32 cellular contexts compared by ENCODE assay signal in the genomic region with DNA sequence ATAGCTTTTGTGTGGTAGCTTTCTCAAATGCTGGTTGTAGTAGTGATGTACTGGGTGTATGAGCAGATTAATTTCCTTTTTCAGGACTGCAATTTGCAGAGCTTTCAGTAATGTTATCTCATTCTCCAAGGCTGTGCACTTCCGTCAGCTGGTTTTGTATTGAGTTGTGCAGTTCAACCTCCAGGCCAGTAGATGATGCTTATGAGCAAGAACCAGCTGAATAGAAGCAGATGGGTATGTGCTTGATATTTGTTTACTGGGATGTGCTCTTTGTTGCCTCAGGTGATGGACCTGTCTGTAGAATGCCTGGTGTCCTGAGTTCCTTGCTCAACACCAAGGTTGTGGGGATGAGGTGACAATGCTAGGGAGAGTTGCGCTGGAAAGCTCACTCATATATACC.
A peak's percentile ranks its signal among the peaks of the same experiment; 100 is the strongest.
DNase-seq lines count a peak whose midpoint lies in the region; ATAC-seq, FAIRE-seq and TF ChIP-seq lines count a peak whose summit lies in the region.
"Had no signal": no experiment of that assay in that cellular context is flagged by ENCODE, and none has a peak within 500 bp of the region (broad histone marks: within the 10 kb centered on the region; RNA-seq: fewer than 3 reads in every experiment).

No MANE protein-coding gene starts in this region.

- POLR2A ChIA-PET in A673 (lab: Charles Lee; ENCODE audit: low non-redundant PET) (no interaction called here), GM12878 (lab: Charles Lee) (interaction anchor here (0.6 kb wide), 1 partner anchor 20 kb away, joined by 3 read pairs; no protein-coding TSS in a partner anchor)
- POLR2A ChIA-PET in activated CD4-positive, alpha-beta T cell treated with anti-CD3 and anti-CD28 coated beads for 36 hours (lab: Charles Lee) = no interaction called here

- H3K4me1 ChIP-seq in A673 (ENCODE audit: insufficient read depth, low read length, poor library complexity, severe bottlenecking) = no peaks in the 10 kb centered on the region
- no peaks in the 10 kb centered on the region for H3K4me1 ChIP-seq in GM12878 (ENCODE audit: control insufficient read depth, insufficient read depth, low read length)
- H3K4me1 ChIP-seq in gastroesophageal sphincter = no peaks in the 10 kb centered on the region
- H3K4me1 ChIP-seq: heart left ventricle, spleen, tibial artery had no signal

- no TSS peak for BruUV-seq in A673 (replicated peaks; lab: Mats Ljungman, UMichigan)
- BruUV-seq in GM12878 (replicated peaks; lab: Mats Ljungman, UMichigan) = no TSS peak

- H3K4me3 ChIP-seq in A673 (ENCODE audit: low read depth, low read length, poor library complexity, severe bottlenecking) = no peak overlapping the region
- no peak overlapping the region for H3K4me3 ChIP-seq in GM12878
- H3K4me3 ChIP-seq in gastroesophageal sphincter = no peak overlapping the region
- H3K4me3 ChIP-seq: heart left ventricle, spleen, tibial artery had no signal

- no peaks in the 10 kb centered on the region for H3K36me3 Mint-ChIP-seq in activated CD4-positive, alpha-beta T cell treated with anti-CD3 and anti-CD28 coated beads for 36 hours (ENCODE audit: low read depth)
- H3K36me3 Mint-ChIP-seq: natural killer cell had no signal

- H3K4me1 Mint-ChIP-seq in activated CD4-positive, alpha-beta T cell treated with anti-CD3 and anti-CD28 coated beads for 36 hours = no peaks in the 10 kb centered on the region
- H3K4me1 Mint-ChIP-seq: natural killer cell had no signal

- DNase-seq in A673 (ENCODE audit: low spot score) = peak; percentile 9
- no peak for DNase-seq in HTR-8/SVneo (ENCODE audit: insufficient read length, low spot score)
- DNase-seq in GM12878 (ENCODE audit: low read depth, low spot score) = no peak
- DNase-seq in activated CD4-positive, alpha-beta T cell treated with anti-CD3 and anti-CD28 coated beads for 36 hours = no peak
- no peak for DNase-seq in GDM1 (lab: John Stamatoyannopoulos, UW)
- DNase-seq in germinal center (ENCODE audit: low spot score) = no peak
- DNase-seq: activated CD4-positive, alpha-beta T cell treated with anti-CD3 and anti-CD28 coated beads for 4 hours; activated naive CD4-positive, alpha-beta T cell treated with anti-CD3 and anti-CD28 coated beads, Interleukin-2, amount 50 U/mL, for 16 hours; anterior cingulate cortex; H7; heart left ventricle; KG1; left colon; mesenchymal stem cell; natural killer cell; NCI-H1048; NCI-H2029; NCI-H226; NCI-H748 treated with DMSO at 0.1 percent for 48 hours; PC-3; retina; SHP77 treated with DMSO at 0.1 percent for 48 hours; spleen; stimulated activated CD4-positive, alpha-beta T cell treated with anti-CD3 and anti-CD28 coated beads, Interleukin-4, amount 100 ng/mL, for 24 hours; T-helper 1 cell; tibial artery had no signal

- H3K27ac Mint-ChIP-seq in activated CD4-positive, alpha-beta T cell treated with anti-CD3 and anti-CD28 coated beads for 36 hours = no peak overlapping the region
- H3K27ac Mint-ChIP-seq: dendritic cell treated with granulocyte-macrophage colony-stimulating factor and Interleukin-4, amounts not matched to agents 40 ng/mL and 50 ng/mL, for 4 days; natural killer cell; stimulated activated naive CD8-positive, alpha-beta T cell treated with anti-CD3 and anti-CD28 coated beads, Interleukin-15, Interleukin-2, amounts not matched to agents 100 ng/mL and 50 ng/mL, for 24 hours had no signal

- H2AFZ ChIP-seq in GM12878 (ENCODE audit: control insufficient read depth, low read depth, low read length) = no peak overlapping the region

- TF ChIP-seq EP300 in GM12878 (IDR thresholded peaks at IDR 0.05; ENCODE audit: borderline replicate concordance in 1 of 2, control insufficient read depth in 1 of 2, low read depth in 2 of 2, low read length in 2 of 2) = no peak
- no peak for TF ChIP-seq EP300 in gastroesophageal sphincter (IDR thresholded peaks at IDR 0.05)

- 75% methylated on average over 2 of the region's 2 CpGs for WGBS in GM12878 (ENCODE audit: insufficient coverage, insufficient replicate concordance, low lambda C conversion rate, missing lambda C conversion rate)
- WGBS in gastroesophageal sphincter (ENCODE audit: low coverage in 1 of 2), 2 donors = 80 to 100% methylated on average over 1 to 2 of the region's 2 CpGs

- TF ChIP-seq RAD21 in GM12878 (IDR thresholded peaks at IDR 0.05; ENCODE audit: insufficient read depth, low read depth, low read length) = no peak

- H3K9me3 Mint-ChIP-seq in activated CD4-positive, alpha-beta T cell treated with anti-CD3 and anti-CD28 coated beads for 36 hours (ENCODE audit: low read depth) = peaks cover 15% of the 10 kb centered on the region
- H3K9me3 Mint-ChIP-seq: dendritic cell treated with granulocyte-macrophage colony-stimulating factor and Interleukin-4, amounts not matched to agents 40 ng/mL and 50 ng/mL, for 4 days had no signal

- CTCF ChIA-PET in A673 (lab: Charles Lee) = no interaction called here
- CTCF ChIA-PET in GM12878 (lab: Yijun Ruan, JAX) = interaction anchor here (1.3 kb wide), 1 partner anchor 12 kb away, joined by 3 read pairs; no protein-coding TSS in a partner anchor
- CTCF ChIA-PET in activated CD4-positive, alpha-beta T cell treated with anti-CD3 and anti-CD28 coated beads for 36 hours (lab: Charles Lee) = no interaction called here

- peak; percentile 68 for FAIRE-seq in HTR-8/SVneo (lab: Jason Lieb, UNC)
- FAIRE-seq in GM12878 (lab: Jason Lieb, UNC) = no peak
- FAIRE-seq: G401.6, GM12892 had no signal

- TF ChIP-seq CTCF in A673 (conservative IDR thresholded peaks at IDR 0.05; ENCODE audit: low read depth, low read length) (0 out of 2 replicates have a peak, but pooled peaks have one; percentile 24), GM12874 (IDR thresholded peaks at IDR 0.05; ENCODE audit: insufficient read depth, low read depth, low read length) (peak; percentile 58), GM12878 (IDR thresholded peaks at IDR 0.05 in 2 of 3, conservative IDR thresholded peaks at IDR 0.05 in 1 of 3; ENCODE audit: control insufficient read depth in 2 of 3, extremely low read depth in 1 of 3, insufficient read depth in 1 of 3, low read depth in 3 of 3, low read length in 3 of 3) (peak; percentile 8 to 31 (median 29); a peak in 2 of 6 replicates), gastroesophageal sphincter (IDR thresholded peaks at IDR 0.05) (no peak)

- ATAC-seq in GM12878 = peak; percentile 74
- ATAC-seq in activated CD4-positive, alpha-beta T cell treated with anti-CD3 and anti-CD28 coated beads for 36 hours = no peak
- no peak for ATAC-seq in gastroesophageal sphincter
- ATAC-seq: heart left ventricle, left colon, natural killer cell, PC-3 had no signal

- H4K20me1 ChIP-seq in GM12878 (ENCODE audit: control insufficient read depth, insufficient read depth) = no peaks in the 10 kb centered on the region

- H3K9me3 ChIP-seq in A673 (ENCODE audit: low read depth, low read length, poor library complexity, severe bottlenecking) = no peaks in the 10 kb centered on the region
- no peaks in the 10 kb centered on the region for H3K9me3 ChIP-seq in GM12878 (replicated peaks; ENCODE audit: control insufficient read depth, insufficient read depth, low read length)
- H3K9me3 ChIP-seq in gastroesophageal sphincter = no peaks in the 10 kb centered on the region
- H3K9me3 ChIP-seq: heart left ventricle, tibial artery had no signal

- RAD21 ChIA-PET in GM12878 (lab: Charles Lee; ENCODE audit: unreplicated experiment) = no interaction called here

- intact Hi-C loops in A673 (cut with micrococcal nuclease; ENCODE audit: unreplicated experiment) = no loop called here
- intact Hi-C loops in GM12878 (cut with micrococcal nuclease; ENCODE audit: unreplicated experiment) = no loop called here
- intact Hi-C loops in activated CD4-positive, alpha-beta T cell treated with anti-CD3 and anti-CD28 coated beads for 36 hours (cut with DNase I, micrococcal nuclease) = no loop called here

- SMC1A ChIA-PET in GM12878 (lab: Charles Lee; ENCODE audit: uncharacterized antibody, unreplicated experiment) = no interaction called here

- no peak for TF ChIP-seq POLR2A in GM12878 (IDR thresholded peaks at IDR 0.05; ENCODE audit: low read depth, low read length)
- TF ChIP-seq POLR2A in gastroesophageal sphincter (IDR thresholded peaks at IDR 0.05) = no peak

- H3K27ac ChIP-seq in A673 (ENCODE audit: low read depth, low read length, poor library complexity, severe bottlenecking) = no peak overlapping the region
- no peak overlapping the region for H3K27ac ChIP-seq in GM12878 (ENCODE audit: control insufficient read depth, insufficient read depth)
- no peak overlapping the region for H3K27ac ChIP-seq in gastroesophageal sphincter
- H3K27ac ChIP-seq: heart left ventricle, spleen, tibial artery had no signal

- in situ Hi-C loops in GM12878 (cut with MboI) = no loop called here

- no peaks in the 10 kb centered on the region for H3K27me3 Mint-ChIP-seq in activated CD4-positive, alpha-beta T cell treated with anti-CD3 and anti-CD28 coated beads for 36 hours
- H3K27me3 Mint-ChIP-seq: dendritic cell treated with granulocyte-macrophage colony-stimulating factor and Interleukin-4, amounts not matched to agents 40 ng/mL and 50 ng/mL, for 4 days; stimulated activated naive CD8-positive, alpha-beta T cell treated with anti-CD3 and anti-CD28 coated beads, Interleukin-15, Interleukin-2, amounts not matched to agents 100 ng/mL and 50 ng/mL, for 24 hours had no signal

- H3K36me3 ChIP-seq in A673 (ENCODE audit: insufficient read depth, low read length, poor library complexity, severe bottlenecking) (no peaks in the 10 kb centered on the region), GM12878 (ENCODE audit: control insufficient read depth in 2 of 2, insufficient read depth in 2 of 2, low read length in 1 of 2) (no peaks in the 10 kb centered on the region), gastroesophageal sphincter (no peaks in the 10 kb centered on the region)
- H3K36me3 ChIP-seq: heart left ventricle, spleen, tibial artery had no signal

- H3K9ac ChIP-seq in GM12878 (ENCODE audit: control insufficient read depth, insufficient read depth, low read length) = no peak overlapping the region

- no peaks in the 10 kb centered on the region for H3K79me2 ChIP-seq in GM12878 (ENCODE audit: control insufficient read depth, insufficient read depth, low read length)

- no peak overlapping the region for H3K4me2 ChIP-seq in GM12878 (ENCODE audit: control insufficient read depth, insufficient read depth)

- H3K27me3 ChIP-seq in A673 (replicated peaks; ENCODE audit: insufficient read depth, low read depth, low read length, poor library complexity) = no peaks in the 10 kb centered on the region
- H3K27me3 ChIP-seq in GM12878 (replicated peaks in 1 of 2; ENCODE audit: control insufficient read depth in 2 of 2, insufficient read depth in 2 of 2, low read length in 1 of 2) = no peaks in the 10 kb centered on the region
- no peaks in the 10 kb centered on the region for H3K27me3 ChIP-seq in gastroesophageal sphincter
- H3K27me3 ChIP-seq: heart left ventricle, spleen, tibial artery had no signal

- no peak overlapping the region for H3K4me3 Mint-ChIP-seq in activated CD4-positive, alpha-beta T cell treated with anti-CD3 and anti-CD28 coated beads for 36 hours
- H3K4me3 Mint-ChIP-seq: dendritic cell treated with granulocyte-macrophage colony-stimulating factor and Interleukin-4, amounts not matched to agents 40 ng/mL and 50 ng/mL, for 4 days; natural killer cell; stimulated activated naive CD8-positive, alpha-beta T cell treated with anti-CD3 and anti-CD28 coated beads, Interleukin-15, Interleukin-2, amounts not matched to agents 100 ng/mL and 50 ng/mL, for 24 hours had no signal

Comparison
In these comparisons a context has a peak if more than half of its experiments do, and no peak if none do; other contexts are left out.
1. CTCF ChIP-seq: peak in A673 (single experiment), GM12874 (single experiment) and GM12878 (3 of 3); none in gastroesophageal sphincter (0 of 4).